9 cellular contexts compared by ENCODE assay signal in the genomic region with DNA sequence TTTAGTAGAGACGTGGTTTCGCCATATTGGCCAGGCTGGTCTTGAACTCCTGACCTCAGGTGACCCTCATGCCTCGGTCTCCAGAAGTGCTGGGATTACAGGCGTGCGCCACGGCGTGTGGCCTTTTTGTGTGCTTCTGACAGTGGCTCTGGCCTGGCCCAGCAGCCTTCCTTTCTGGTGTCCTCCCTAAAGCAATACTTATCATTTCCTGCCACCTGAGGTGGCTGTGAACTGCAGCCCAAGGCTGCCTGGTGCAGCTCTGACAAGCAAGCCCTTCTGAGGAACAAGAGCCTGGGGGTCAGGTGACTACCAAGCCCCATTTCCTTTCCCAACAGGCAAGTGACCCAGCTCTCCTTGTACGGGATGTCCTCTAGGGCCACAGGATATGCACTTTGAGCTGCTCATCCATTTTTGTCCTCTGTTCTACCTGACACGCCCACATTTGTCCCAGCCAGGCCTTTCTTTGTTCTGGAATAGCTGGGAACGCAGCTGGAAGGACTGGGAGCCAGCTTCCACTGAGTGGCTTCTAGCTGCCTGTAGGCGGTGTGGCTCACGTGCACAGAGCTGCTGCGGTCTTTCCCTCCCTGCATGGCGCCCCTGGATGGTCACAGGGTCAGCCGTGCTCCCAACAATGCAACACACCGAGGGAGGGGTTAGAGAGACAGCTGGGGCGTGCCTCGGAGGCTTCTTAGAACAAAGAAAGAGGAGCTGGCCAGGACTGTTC. TPM values are rescaled to one million over a fixed set of nuclear protein-coding genes. Genes with fewer than 3 reads are reported as not detected.
DNase-seq lines count a peak whose midpoint lies in the region; ATAC-seq and TF ChIP-seq lines count a peak whose summit lies in the region.
"Had no signal": no experiment of that assay in that cellular context is flagged by ENCODE, and none has a peak within 500 bp of the region (broad histone marks: within the 10 kb centered on the region; RNA-seq: fewer than 3 reads in every experiment).

No MANE protein-coding gene starts in this region.

- CTCF ChIA-PET in RWPE1 (lab: Yijun Ruan, JAX), result interaction anchor here (0.7 to 1.5 kb wide), 2 partner anchors 228 to 1975 kb away, joined by 3 read pairs; no protein-coding TSS in a partner anchor

- TF ChIP-seq CTCF in RWPE1 (conservative IDR thresholded peaks at IDR 0.05; ENCODE audit: low read depth), result no peak
- no peak for TF ChIP-seq CTCF in fibroblast of the aortic adventitia (IDR thresholded peaks at IDR 0.05; ENCODE audit: insufficient read depth, low read length)
- TF ChIP-seq CTCF in nephron progenitor cell (IDR thresholded peaks at IDR 0.05), result no peak

- H3K27ac Mint-ChIP-seq in nephron progenitor cell, result peak overlapping the region; percentile 72
- H3K27ac Mint-ChIP-seq: T-helper 1 cell treated with Interleukin-12 subunit alpha and Interleukin-12 subunit beta and Interleukin-4 antibody, amounts not matched to agents 30 μg/mL and 1 μg/mL, for 36 hours had no signal

- no peak overlapping the region for H3K4me3 Mint-ChIP-seq in nephron progenitor cell
- H3K4me3 Mint-ChIP-seq: T-helper 1 cell treated with Interleukin-12 subunit alpha and Interleukin-12 subunit beta and Interleukin-4 antibody, amounts not matched to agents 30 μg/mL and 1 μg/mL, for 36 hours had no signal

- POLR2A ChIA-PET in RWPE1 (lab: Yijun Ruan, JAX; ENCODE audit: low non-redundant PET), result no interaction called here

- H3K9me3 Mint-ChIP-seq in nephron progenitor cell, result no peaks in the 10 kb centered on the region
- H3K9me3 Mint-ChIP-seq: T-helper 1 cell treated with Interleukin-12 subunit alpha and Interleukin-12 subunit beta and Interleukin-4 antibody, amounts not matched to agents 30 μg/mL and 1 μg/mL, for 36 hours had no signal

- H3K27me3 Mint-ChIP-seq in nephron progenitor cell (ENCODE audit: low read depth, poor library complexity), result no peaks in the 10 kb centered on the region

- H3K4me3 ChIP-seq in fibroblast of the aortic adventitia (ENCODE audit: low read depth, low read length), result no peak overlapping the region

- H3K27ac ChIP-seq in RWPE1, result peak overlapping the region; percentile 77

- peak; percentile 97 for DNase-seq in ELF-1 (ENCODE audit: low read depth, low spot score)
- no peak for DNase-seq in RWPE1 (ENCODE audit: low spot score)
- peak; percentile 23 for DNase-seq in fibroblast of the aortic adventitia (ENCODE audit: low read depth)
- peak; percentile 41 for DNase-seq in nephron progenitor cell
- no peak for DNase-seq in NOMO-1 treated with dmso at 0.1 percent for 144 hours (lab: John Stamatoyannopoulos, UW; ENCODE audit: unreplicated experiment)
- DNase-seq in activated CD4-positive, alpha-beta T cell treated with anti-CD3 and anti-CD28 coated beads for 48 hours, result no peak

- peaks cover 41% of the 10 kb centered on the region for H3K4me1 Mint-ChIP-seq in nephron progenitor cell

- no peaks in the 10 kb centered on the region for H3K36me3 Mint-ChIP-seq in nephron progenitor cell (ENCODE audit: low read depth)

- no peak for ATAC-seq in HG02623 (IDR thresholded peaks at IDR 0.05; ENCODE audit: unreplicated experiment)
- no peak for ATAC-seq in GM21367 (IDR thresholded peaks at IDR 0.05; ENCODE audit: unreplicated experiment)

RNA-seq across cellular contexts. Expression of a gene that starts 12.3 kb away (rescaled TPM):
- total RNA-seq in fibroblast of the aortic adventitia (ENCODE audit: low replicate concordance), result 5.7 TPM in 2 replicates

Comparison
In these comparisons a context has a peak if more than half of its experiments do, and no peak if none do; other contexts are left out.
1. DNase-seq: peak in ELF-1 (single experiment), fibroblast of the aortic adventitia (single experiment) and nephron progenitor cell (single experiment); none in RWPE1 (single experiment), NOMO-1 treated with dmso at 0.1 percent for 144 hours (single experiment) and activated CD4-positive, alpha-beta T cell treated with anti-CD3 and anti-CD28 coated beads for 48 hours (single experiment).